Comparison of ENCODE assay signal across 12 cellular contexts in genomic region chr11:12765428-12765827, GRCh38.
DNase-seq lines count a peak whose midpoint lies in the region; ATAC-seq and TF ChIP-seq lines count a peak whose summit lies in the region.
"Had no signal": no experiment of that assay in that cellular context is flagged by ENCODE, and none has a peak within 500 bp of the region (broad histone marks: within the 10 kb centered on the region; RNA-seq: fewer than 3 reads in every experiment).

No MANE protein-coding gene starts in this region.

- DNase-seq in AG20443 (ENCODE audit: low spot score), result peak; percentile 48
- DNase-seq in NCI-H1694 treated with DMSO at 0.1 percent for 48 hours (lab: John Stamatoyannopoulos, UW), result peak; percentile 87
- peak; percentile 31 to 41 for DNase-seq in SHP77 (lab: John Stamatoyannopoulos, UW)
- DNase-seq in lower lobe of right lung, result no peak
- no peak for DNase-seq in right lobe of liver
- DNase-seq in G401 (ENCODE audit: low spot score), result no peak
- DNase-seq: activated B cell treated with CpG ODN at 0.5 μM for 24 hours; activated naive CD4-positive, alpha-beta T cell treated with anti-CD3 and anti-CD28 coated beads for 36 hours; stimulated activated naive B cell treated with anti-CD40 and anti-IgM and Interleukin-4, amounts not matched to agents 10 μg/mL and 1 μg/mL and 100 μg/mL, for 72 hours had no signal

- no peaks in the 10 kb centered on the region for H3K9me3 ChIP-seq in lower lobe of right lung
- no peaks in the 10 kb centered on the region for H3K9me3 ChIP-seq in right lobe of liver

- no peak overlapping the region for H3K4me3 ChIP-seq in lower lobe of right lung
- no peak overlapping the region for H3K4me3 ChIP-seq in right lobe of liver

- H3K4me1 ChIP-seq in lower lobe of right lung (peaks cover 10% of the 10 kb centered on the region), right lobe of liver (peaks cover 0 to 14% (median 4%) of the 10 kb centered on the region in 4 donors)

- 89% methylated on average over 3 of the region's 3 CpGs for WGBS in right lobe of liver (ENCODE audit: insufficient coverage, low coverage, low lambda C conversion rate, missing lambda C conversion rate)

- H3K27ac ChIP-seq in lower lobe of right lung, result peak overlapping the region; percentile 20
- no peak overlapping the region for H3K27ac ChIP-seq in right lobe of liver
- H3K27ac ChIP-seq: HL-60 had no signal

- intact Hi-C loops in lower lobe of right lung (cut with DNase I) (no loop called here), right lobe of liver (cut with DNase I) (no loop called here)

- H3K36me3 ChIP-seq in lower lobe of right lung (peaks cover 18% of the 10 kb centered on the region), right lobe of liver (peaks cover 0 to 12% (median 6%) of the 10 kb centered on the region in 4 donors)

- no peak for TF ChIP-seq POLR2A in right lobe of liver (IDR thresholded peaks at IDR 0.05)

- ATAC-seq in lower lobe of right lung, result peak; percentile 40 to 49
- no peak for ATAC-seq in HG03159 (IDR thresholded peaks at IDR 0.05; ENCODE audit: unreplicated experiment)
- ATAC-seq in right lobe of liver, result no peak
- no peak for ATAC-seq in HG03565 (IDR thresholded peaks at IDR 0.05; ENCODE audit: unreplicated experiment)
- ATAC-seq: stimulated activated naive B cell treated with anti-CD40 and anti-IgM and Interleukin-4, amounts not matched to agents 10 μg/mL and 1 μg/mL and 100 μg/mL, for 72 hours had no signal

- no peaks in the 10 kb centered on the region for H3K27me3 ChIP-seq in lower lobe of right lung (ENCODE audit: low read depth)
- H3K27me3 ChIP-seq in right lobe of liver, result no peaks in the 10 kb centered on the region

- TF ChIP-seq CTCF in lower lobe of right lung (IDR thresholded peaks at IDR 0.05) (no peak), right lobe of liver (IDR thresholded peaks at IDR 0.05) (no peak)

- in situ Hi-C loops in G401 (cut with HindIII; ENCODE audit: low sequenced_read_pairs), result no loop called here

Comparison
In these comparisons a context has a peak if more than half of its experiments do, and no peak if none do; other contexts are left out.
1. DNase-seq: peak in AG20443 (single experiment), NCI-H1694 treated with DMSO at 0.1 percent for 48 hours (single experiment) and SHP77 (2 of 2); none in lower lobe of right lung (single experiment), right lobe of liver (0 of 3) and G401 (single experiment).
2. ATAC-seq: peak in lower lobe of right lung (2 of 2); none in HG03159 (single experiment), right lobe of liver (0 of 4) and HG03565 (single experiment).